ENCODE assay signal across 2 cellular contexts in the genomic region with DNA sequence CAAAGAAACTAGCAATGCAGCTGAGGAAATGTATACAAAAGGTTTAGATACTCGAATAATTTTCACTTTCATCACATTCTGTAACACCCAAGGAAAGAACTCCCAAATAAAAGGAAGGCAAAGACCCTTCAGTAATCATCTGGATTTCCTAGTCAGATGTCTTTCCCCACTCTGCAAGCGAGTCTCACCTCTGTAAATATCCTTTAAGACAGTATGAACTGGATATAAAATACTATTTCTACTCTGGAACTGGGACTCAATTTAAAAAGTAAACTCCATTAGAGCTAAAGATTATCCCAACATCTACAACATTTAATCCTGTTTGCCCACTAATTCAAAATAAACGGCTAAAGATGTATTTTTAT.
TF ChIP-seq lines count a peak whose summit lies in the region.

No MANE protein-coding gene starts in this region.

TF ChIP-seq in A549, 52 proteins besides CTCF, POLR2A, EP300 and RAD21 (continued from another document):
- TF ChIP-seq, protein P1, sequence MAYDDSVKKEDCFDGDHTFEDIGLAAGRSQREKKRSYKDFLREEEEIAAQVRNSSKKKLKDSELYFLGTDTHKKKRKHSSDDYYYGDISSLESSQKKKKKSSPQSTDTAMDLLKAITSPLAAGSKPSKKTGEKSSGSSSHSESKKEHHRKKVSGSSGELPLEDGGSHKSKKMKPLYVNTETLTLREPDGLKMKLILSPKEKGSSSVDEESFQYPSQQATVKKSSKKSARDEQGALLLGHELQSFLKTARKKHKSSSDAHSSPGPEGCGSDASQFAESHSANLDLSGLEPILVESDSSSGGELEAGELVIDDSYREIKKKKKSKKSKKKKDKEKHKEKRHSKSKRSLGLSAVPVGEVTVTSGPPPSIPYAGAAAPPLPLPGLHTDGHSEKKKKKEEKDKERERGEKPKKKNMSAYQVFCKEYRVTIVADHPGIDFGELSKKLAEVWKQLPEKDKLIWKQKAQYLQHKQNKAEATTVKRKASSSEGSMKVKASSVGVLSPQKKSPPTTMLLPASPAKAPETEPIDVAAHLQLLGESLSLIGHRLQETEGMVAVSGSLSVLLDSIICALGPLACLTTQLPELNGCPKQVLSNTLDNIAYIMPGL (CRISPR knock-in tag; IDR thresholded peaks at IDR 0.05; ENCODE audit: borderline replicate concordance) = no peak
- TF ChIP-seq BHLHE40 (IDR thresholded peaks at IDR 0.05; ENCODE audit: low read depth, low read length) = no peak
- TF ChIP-seq SREBF2 (IDR thresholded peaks at IDR 0.05) = no peak
- no peak for TF ChIP-seq PHF8 (IDR thresholded peaks at IDR 0.05; ENCODE audit: borderline replicate concordance, low read depth)
- no peak for TF ChIP-seq FOSB (CRISPR knock-in tag; IDR thresholded peaks at IDR 0.05)
- no peak for TF ChIP-seq EHF (CRISPR knock-in tag; IDR thresholded peaks at IDR 0.05)
- TF ChIP-seq FOXS1 (CRISPR knock-in tag; IDR thresholded peaks at IDR 0.05) = no peak
- TF ChIP-seq, protein P2, sequence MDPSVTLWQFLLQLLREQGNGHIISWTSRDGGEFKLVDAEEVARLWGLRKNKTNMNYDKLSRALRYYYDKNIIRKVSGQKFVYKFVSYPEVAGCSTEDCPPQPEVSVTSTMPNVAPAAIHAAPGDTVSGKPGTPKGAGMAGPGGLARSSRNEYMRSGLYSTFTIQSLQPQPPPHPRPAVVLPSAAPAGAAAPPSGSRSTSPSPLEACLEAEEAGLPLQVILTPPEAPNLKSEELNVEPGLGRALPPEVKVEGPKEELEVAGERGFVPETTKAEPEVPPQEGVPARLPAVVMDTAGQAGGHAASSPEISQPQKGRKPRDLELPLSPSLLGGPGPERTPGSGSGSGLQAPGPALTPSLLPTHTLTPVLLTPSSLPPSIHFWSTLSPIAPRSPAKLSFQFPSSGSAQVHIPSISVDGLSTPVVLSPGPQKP (IDR thresholded peaks at IDR 0.05; ENCODE audit: low read depth, low read length) = no peak
- no peak for TF ChIP-seq NFE2L2 (conservative IDR thresholded peaks at IDR 0.05; ENCODE audit: low read length)
- TF ChIP-seq, protein P3, sequence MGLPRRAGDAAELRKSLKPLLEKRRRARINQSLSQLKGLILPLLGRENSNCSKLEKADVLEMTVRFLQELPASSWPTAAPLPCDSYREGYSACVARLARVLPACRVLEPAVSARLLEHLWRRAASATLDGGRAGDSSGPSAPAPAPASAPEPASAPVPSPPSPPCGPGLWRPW (IDR thresholded peaks at IDR 0.05) = no peak
- TF ChIP-seq KDM5A (IDR thresholded peaks at IDR 0.05) = no peak

TF ChIP-seq in GM23338, 12 proteins besides CTCF, POLR2A, EP300 and RAD21:
- TF ChIP-seq, protein P4, sequence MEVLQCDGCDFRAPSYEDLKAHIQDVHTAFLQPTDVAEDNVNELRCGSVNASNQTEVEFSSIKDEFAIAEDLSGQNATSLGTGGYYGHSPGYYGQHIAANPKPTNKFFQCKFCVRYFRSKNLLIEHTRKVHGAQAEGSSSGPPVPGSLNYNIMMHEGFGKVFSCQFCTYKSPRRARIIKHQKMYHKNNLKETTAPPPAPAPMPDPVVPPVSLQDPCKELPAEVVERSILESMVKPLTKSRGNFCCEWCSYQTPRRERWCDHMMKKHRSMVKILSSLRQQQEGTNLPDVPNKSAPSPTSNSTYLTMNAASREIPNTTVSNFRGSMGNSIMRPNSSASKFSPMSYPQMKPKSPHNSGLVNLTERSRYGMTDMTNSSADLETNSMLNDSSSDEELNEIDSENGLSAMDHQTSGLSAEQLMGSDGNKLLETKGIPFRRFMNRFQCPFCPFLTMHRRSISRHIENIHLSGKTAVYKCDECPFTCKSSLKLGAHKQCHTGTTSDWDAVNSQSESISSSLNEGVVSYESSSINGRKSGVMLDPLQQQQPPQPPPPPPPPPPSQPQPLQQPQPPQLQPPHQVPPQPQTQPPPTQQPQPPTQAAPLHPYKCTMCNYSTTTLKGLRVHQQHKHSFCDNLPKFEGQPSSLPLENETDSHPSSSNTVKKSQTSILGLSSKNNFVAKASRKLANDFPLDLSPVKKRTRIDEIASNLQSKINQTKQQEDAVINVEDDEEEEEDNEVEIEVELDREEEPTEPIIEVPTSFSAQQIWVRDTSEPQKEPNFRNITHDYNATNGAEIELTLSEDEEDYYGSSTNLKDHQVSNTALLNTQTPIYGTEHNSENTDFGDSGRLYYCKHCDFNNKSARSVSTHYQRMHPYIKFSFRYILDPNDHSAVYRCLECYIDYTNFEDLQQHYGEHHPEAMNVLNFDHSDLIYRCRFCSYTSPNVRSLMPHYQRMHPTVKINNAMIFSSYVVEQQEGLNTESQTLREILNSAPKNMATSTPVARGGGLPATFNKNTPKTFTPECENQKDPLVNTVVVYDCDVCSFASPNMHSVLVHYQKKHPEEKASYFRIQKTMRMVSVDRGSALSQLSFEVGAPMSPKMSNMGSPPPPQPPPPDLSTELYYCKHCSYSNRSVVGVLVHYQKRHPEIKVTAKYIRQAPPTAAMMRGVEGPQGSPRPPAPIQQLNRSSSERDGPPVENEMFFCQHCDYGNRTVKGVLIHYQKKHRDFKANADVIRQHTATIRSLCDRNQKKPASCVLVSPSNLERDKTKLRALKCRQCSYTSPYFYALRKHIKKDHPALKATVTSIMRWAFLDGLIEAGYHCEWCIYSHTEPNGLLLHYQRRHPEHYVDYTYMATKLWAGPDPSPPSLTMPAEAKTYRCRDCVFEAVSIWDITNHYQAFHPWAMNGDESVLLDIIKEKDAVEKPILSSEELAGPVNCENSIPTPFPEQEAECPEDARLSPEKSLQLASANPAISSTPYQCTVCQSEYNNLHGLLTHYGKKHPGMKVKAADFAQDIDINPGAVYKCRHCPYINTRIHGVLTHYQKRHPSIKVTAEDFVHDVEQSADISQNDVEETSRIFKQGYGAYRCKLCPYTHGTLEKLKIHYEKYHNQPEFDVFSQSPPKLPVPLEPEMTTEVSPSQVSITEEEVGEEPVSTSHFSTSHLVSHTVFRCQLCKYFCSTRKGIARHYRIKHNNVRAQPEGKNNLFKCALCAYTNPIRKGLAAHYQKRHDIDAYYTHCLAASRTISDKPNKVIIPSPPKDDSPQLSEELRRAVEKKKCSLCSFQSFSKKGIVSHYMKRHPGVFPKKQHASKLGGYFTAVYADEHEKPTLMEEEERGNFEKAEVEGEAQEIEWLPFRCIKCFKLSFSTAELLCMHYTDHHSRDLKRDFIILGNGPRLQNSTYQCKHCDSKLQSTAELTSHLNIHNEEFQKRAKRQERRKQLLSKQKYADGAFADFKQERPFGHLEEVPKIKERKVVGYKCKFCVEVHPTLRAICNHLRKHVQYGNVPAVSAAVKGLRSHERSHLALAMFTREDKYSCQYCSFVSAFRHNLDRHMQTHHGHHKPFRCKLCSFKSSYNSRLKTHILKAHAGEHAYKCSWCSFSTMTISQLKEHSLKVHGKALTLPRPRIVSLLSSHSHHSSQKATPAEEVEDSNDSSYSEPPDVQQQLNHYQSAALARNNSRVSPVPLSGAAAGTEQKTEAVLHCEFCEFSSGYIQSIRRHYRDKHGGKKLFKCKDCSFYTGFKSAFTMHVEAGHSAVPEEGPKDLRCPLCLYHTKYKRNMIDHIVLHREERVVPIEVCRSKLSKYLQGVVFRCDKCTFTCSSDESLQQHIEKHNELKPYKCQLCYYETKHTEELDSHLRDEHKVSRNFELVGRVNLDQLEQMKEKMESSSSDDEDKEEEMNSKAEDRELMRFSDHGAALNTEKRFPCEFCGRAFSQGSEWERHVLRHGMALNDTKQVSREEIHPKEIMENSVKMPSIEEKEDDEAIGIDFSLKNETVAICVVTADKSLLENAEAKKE (CRISPR knock-in tag; IDR thresholded peaks at IDR 0.05) = no peak
- TF ChIP-seq ZNF331 (CRISPR knock-in tag; IDR thresholded peaks at IDR 0.05; ENCODE audit: low read depth) (no peak), NANOG (IDR thresholded peaks at IDR 0.05; ENCODE audit: borderline replicate concordance) (no peak), CREB1 (CRISPR knock-in tag; IDR thresholded peaks at IDR 0.05; ENCODE audit: low read depth) (no peak), EZH2 (IDR thresholded peaks at IDR 0.05; ENCODE audit: low read depth, unreplicated experiment) (no peak), JUNB (IDR thresholded peaks at IDR 0.05; ENCODE audit: unreplicated experiment) (no peak), EZH2phosphoT487 (IDR thresholded peaks at IDR 0.05; ENCODE audit: unreplicated experiment) (no peak), POLR2AphosphoS5 (IDR thresholded peaks at IDR 0.05; ENCODE audit: low read depth) (no peak), STAT1 (IDR thresholded peaks at IDR 0.05; ENCODE audit: unreplicated experiment) (no peak), ZNF114 (CRISPR knock-in tag; IDR thresholded peaks at IDR 0.05) (no peak)
- TF ChIP-seq, protein P5, sequence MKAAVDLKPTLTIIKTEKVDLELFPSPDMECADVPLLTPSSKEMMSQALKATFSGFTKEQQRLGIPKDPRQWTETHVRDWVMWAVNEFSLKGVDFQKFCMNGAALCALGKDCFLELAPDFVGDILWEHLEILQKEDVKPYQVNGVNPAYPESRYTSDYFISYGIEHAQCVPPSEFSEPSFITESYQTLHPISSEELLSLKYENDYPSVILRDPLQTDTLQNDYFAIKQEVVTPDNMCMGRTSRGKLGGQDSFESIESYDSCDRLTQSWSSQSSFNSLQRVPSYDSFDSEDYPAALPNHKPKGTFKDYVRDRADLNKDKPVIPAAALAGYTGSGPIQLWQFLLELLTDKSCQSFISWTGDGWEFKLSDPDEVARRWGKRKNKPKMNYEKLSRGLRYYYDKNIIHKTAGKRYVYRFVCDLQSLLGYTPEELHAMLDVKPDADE (IDR thresholded peaks at IDR 0.05) = no peak
- TF ChIP-seq, protein P6, sequence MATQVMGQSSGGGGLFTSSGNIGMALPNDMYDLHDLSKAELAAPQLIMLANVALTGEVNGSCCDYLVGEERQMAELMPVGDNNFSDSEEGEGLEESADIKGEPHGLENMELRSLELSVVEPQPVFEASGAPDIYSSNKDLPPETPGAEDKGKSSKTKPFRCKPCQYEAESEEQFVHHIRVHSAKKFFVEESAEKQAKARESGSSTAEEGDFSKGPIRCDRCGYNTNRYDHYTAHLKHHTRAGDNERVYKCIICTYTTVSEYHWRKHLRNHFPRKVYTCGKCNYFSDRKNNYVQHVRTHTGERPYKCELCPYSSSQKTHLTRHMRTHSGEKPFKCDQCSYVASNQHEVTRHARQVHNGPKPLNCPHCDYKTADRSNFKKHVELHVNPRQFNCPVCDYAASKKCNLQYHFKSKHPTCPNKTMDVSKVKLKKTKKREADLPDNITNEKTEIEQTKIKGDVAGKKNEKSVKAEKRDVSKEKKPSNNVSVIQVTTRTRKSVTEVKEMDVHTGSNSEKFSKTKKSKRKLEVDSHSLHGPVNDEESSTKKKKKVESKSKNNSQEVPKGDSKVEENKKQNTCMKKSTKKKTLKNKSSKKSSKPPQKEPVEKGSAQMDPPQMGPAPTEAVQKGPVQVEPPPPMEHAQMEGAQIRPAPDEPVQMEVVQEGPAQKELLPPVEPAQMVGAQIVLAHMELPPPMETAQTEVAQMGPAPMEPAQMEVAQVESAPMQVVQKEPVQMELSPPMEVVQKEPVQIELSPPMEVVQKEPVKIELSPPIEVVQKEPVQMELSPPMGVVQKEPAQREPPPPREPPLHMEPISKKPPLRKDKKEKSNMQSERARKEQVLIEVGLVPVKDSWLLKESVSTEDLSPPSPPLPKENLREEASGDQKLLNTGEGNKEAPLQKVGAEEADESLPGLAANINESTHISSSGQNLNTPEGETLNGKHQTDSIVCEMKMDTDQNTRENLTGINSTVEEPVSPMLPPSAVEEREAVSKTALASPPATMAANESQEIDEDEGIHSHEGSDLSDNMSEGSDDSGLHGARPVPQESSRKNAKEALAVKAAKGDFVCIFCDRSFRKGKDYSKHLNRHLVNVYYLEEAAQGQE (IDR thresholded peaks at IDR 0.05; ENCODE audit: unreplicated experiment) = no peak
